ENCODE assay signal across 7 cellular contexts in genomic region chr20:49184084-49184501, GRCh38. TPM values are rescaled to one million over a fixed set of nuclear protein-coding genes. Genes with fewer than 3 reads are reported as not detected.
DNase-seq lines count a peak whose midpoint lies in the region; ATAC-seq and TF ChIP-seq lines count a peak whose summit lies in the region.
"Not testable (repeated sequence)": the region's sequence is repeated elsewhere in the genome, so short reads cannot be mapped to it uniquely, and the experiment has no call there.

No MANE protein-coding gene starts in this region.

- not testable (repeated sequence) for TF ChIP-seq POLR2A in spleen (IDR thresholded peaks at IDR 0.05)

- H3K27ac ChIP-seq in CD4-positive, alpha-beta T cell (ENCODE audit: low read depth, low read length); HEK293 (ENCODE audit: extremely low read depth, low read depth, low read length); spleen: not testable (repeated sequence)

- not testable (repeated sequence) for H3K4me1 ChIP-seq in HEK293 (ENCODE audit: control insufficient read depth, insufficient read depth, low read length)
- peaks cover 19 to 91% (median 70%) of the 10 kb centered on the region in 6 donors for H3K4me1 ChIP-seq in spleen

- 85 to 92% (median 87%) methylated on average over 5 of the region's 5 CpGs for WGBS in spleen, 5 donors

- not testable (repeated sequence) for H3K36me3 ChIP-seq in HEK293 (ENCODE audit: control insufficient read depth in 2 of 2, insufficient read depth in 1 of 2, low read length in 2 of 2); spleen

- H3K27me3 Mint-ChIP-seq in CD4-positive, alpha-beta T cell; T-cell; activated T-helper 17 cell treated with anti-CD3 and anti-CD28 coated beads, Interleukin-2, amount 50 U/mL, for 72 hours; endothelial cell (ENCODE audit: unreplicated experiment); naive thymus-derived CD8-positive, alpha-beta T cell: not testable (repeated sequence)

- TF ChIP-seq CTCF in CD4-positive, alpha-beta T cell (IDR thresholded peaks at IDR 0.05); HEK293 (tag by site-specific recombination; IDR thresholded peaks at IDR 0.05); endothelial cell (IDR thresholded peaks at IDR 0.05; ENCODE audit: unreplicated experiment); spleen (IDR thresholded peaks at IDR 0.05 in 8 of 11, conservative IDR thresholded peaks at IDR 0.05 in 3 of 11): not testable (repeated sequence)

- ATAC-seq in CD4-positive, alpha-beta T cell (ENCODE audit: poor library complexity); T-cell (replicated peaks in 1 of 4); activated T-helper 17 cell treated with anti-CD3 and anti-CD28 coated beads, Interleukin-2, amount 50 U/mL, for 72 hours (replicated peaks); naive thymus-derived CD8-positive, alpha-beta T cell: not testable (repeated sequence)

- intact Hi-C loops in CD4-positive, alpha-beta T cell (cut with DNase I, micrococcal nuclease), result loop anchor here in 1 of 2 experiments (5.0 kb wide), 1 partner anchor 37 kb away; no protein-coding TSS in a partner anchor
- intact Hi-C loops in spleen (cut with DNase I; ENCODE audit: low total_unique reads), result not testable (repeated sequence)

- H3K9me3 Mint-ChIP-seq in CD4-positive, alpha-beta T cell; T-cell; activated T-helper 17 cell treated with anti-CD3 and anti-CD28 coated beads, Interleukin-2, amount 50 U/mL, for 72 hours; endothelial cell (ENCODE audit: unreplicated experiment); naive thymus-derived CD8-positive, alpha-beta T cell: not testable (repeated sequence)

- POLR2A ChIA-PET in CD4-positive, alpha-beta T cell (lab: Charles Lee), result interaction anchor here (0.7 kb wide), 1 partner anchor 1829 kb away, joined by 3 read pairs; no protein-coding TSS in a partner anchor
- POLR2A ChIA-PET in HEK293 (lab: Yijun Ruan, JAX), result interaction anchor here (0.7 kb wide), 1 partner anchor 14 kb away, joined by 3 read pairs; no protein-coding TSS in a partner anchor
- POLR2A ChIA-PET in T-cell (lab: Charles Lee), result interaction anchor here (0.5 to 1.0 kb wide), 5 partner anchors 32 to 1860 kb away, joined by 4 to 7 read pairs (median 6); partner anchors contain the start of gene DDX27 (in 1 of the 2)
- POLR2A ChIA-PET in naive thymus-derived CD8-positive, alpha-beta T cell (lab: Charles Lee), result not testable (repeated sequence)

- CTCF ChIA-PET in CD4-positive, alpha-beta T cell (lab: Charles Lee), result interaction anchor here (2.4 kb wide), 1 partner anchor 33 kb away, joined by 16 read pairs; no protein-coding TSS in a partner anchor
- CTCF ChIA-PET in HEK293 (lab: Yijun Ruan, JAX), result interaction anchor here (2.2 to 2.5 kb wide), 2 partner anchors 33 to 51 kb away, joined by 8 to 11 read pairs; no protein-coding TSS in a partner anchor
- CTCF ChIA-PET in T-cell (lab: Charles Lee), result interaction anchor here in 1 of 2 donors (0.6 to 1.3 kb wide), 4 partner anchors 10 to 51 kb away, joined by 3 to 8 read pairs (median 6); partner anchors contain the start of gene DDX27

- DNase-seq in CD4-positive, alpha-beta T cell; T-cell; endothelial cell (ENCODE audit: low spot score); naive thymus-derived CD8-positive, alpha-beta T cell: not testable (repeated sequence)
- DNase-seq in spleen, result peak; percentile 12

- not testable (repeated sequence) for H3K9me3 ChIP-seq in CD4-positive, alpha-beta T cell (ENCODE audit: control insufficient read depth, low read length); HEK293 (ENCODE audit: control insufficient read depth, insufficient read depth, low read depth, low read length); spleen

- peaks cover 77% of the 10 kb centered on the region for H3K4me1 Mint-ChIP-seq in CD4-positive, alpha-beta T cell (ENCODE audit: low read depth)
- H3K4me1 Mint-ChIP-seq in T-cell (peaks cover 78 to 80% (median 78%) of the 10 kb centered on the region in 3 donors), endothelial cell (ENCODE audit: unreplicated experiment) (peaks cover 36% of the 10 kb centered on the region)
- H3K4me1 Mint-ChIP-seq in activated T-helper 17 cell treated with anti-CD3 and anti-CD28 coated beads, Interleukin-2, amount 50 U/mL, for 72 hours, result peaks cover 41% of the 10 kb centered on the region
- peaks cover 29 to 79% (median 75%) of the 10 kb centered on the region in 4 donors for H3K4me1 Mint-ChIP-seq in naive thymus-derived CD8-positive, alpha-beta T cell

- H3K4me3 ChIP-seq in HEK293 (ENCODE audit: low read depth, low read length); spleen: not testable (repeated sequence)

- not testable (repeated sequence) for H3K27me3 ChIP-seq in CD4-positive, alpha-beta T cell (ENCODE audit: control insufficient read depth, insufficient read depth, low read length); spleen (replicated peaks in 1 of 7)

- H3K4me3 Mint-ChIP-seq in CD4-positive, alpha-beta T cell, result peak overlapping the region; percentile 64
- H3K4me3 Mint-ChIP-seq in T-cell, result peak overlapping the region; percentile 5 to 87 (median 17)
- H3K4me3 Mint-ChIP-seq in activated T-helper 17 cell treated with anti-CD3 and anti-CD28 coated beads, Interleukin-2, amount 50 U/mL, for 72 hours, result peak overlapping the region; percentile 93
- not testable (repeated sequence) for H3K4me3 Mint-ChIP-seq in endothelial cell (ENCODE audit: unreplicated experiment)
- peak overlapping the region in 8 of 10 donors; percentile 14 to 59 (median 30) for H3K4me3 Mint-ChIP-seq in naive thymus-derived CD8-positive, alpha-beta T cell

- not testable (repeated sequence) for H3K27ac Mint-ChIP-seq in CD4-positive, alpha-beta T cell; T-cell
- H3K27ac Mint-ChIP-seq in activated T-helper 17 cell treated with anti-CD3 and anti-CD28 coated beads, Interleukin-2, amount 50 U/mL, for 72 hours, result peak overlapping the region; percentile 16
- peak overlapping the region; percentile 70 for H3K27ac Mint-ChIP-seq in endothelial cell (ENCODE audit: unreplicated experiment)
- peak overlapping the region in 4 of 10 donors; percentile 5 to 86 (median 61) for H3K27ac Mint-ChIP-seq in naive thymus-derived CD8-positive, alpha-beta T cell

- peaks cover 40% of the 10 kb centered on the region for H3K36me3 Mint-ChIP-seq in CD4-positive, alpha-beta T cell (ENCODE audit: low read depth)
- H3K36me3 Mint-ChIP-seq in T-cell; endothelial cell (ENCODE audit: low read depth, unreplicated experiment): not testable (repeated sequence)
- H3K36me3 Mint-ChIP-seq in activated T-helper 17 cell treated with anti-CD3 and anti-CD28 coated beads, Interleukin-2, amount 50 U/mL, for 72 hours (ENCODE audit: low read depth), result peaks cover 49% of the 10 kb centered on the region
- peaks cover 0 to 16% (median 0%) of the 10 kb centered on the region in 3 donors for H3K36me3 Mint-ChIP-seq in naive thymus-derived CD8-positive, alpha-beta T cell

TF ChIP-seq in HEK293, 187 proteins besides CTCF, POLR2A, EP300 and RAD21:
- 0 out of 2 replicates have a peak, but pooled peaks have one; percentile 22 for TF ChIP-seq ZNF362 (tag by site-specific recombination; IDR thresholded peaks at IDR 0.05)

RNA-seq across cellular contexts. Expression of gene STAU1, which starts 4.0 kb away (rescaled TPM):
- 10 to 100 TPM; 61.4 to 65.8 TPM for total RNA-seq in CD4-positive, alpha-beta T cell
- total RNA-seq in T-cell (10 to 100 TPM; 39.3 to 52.8 (median 43.6) TPM), endothelial cell (ENCODE audit: unreplicated experiment) (115 TPM), spleen (10 to 100 TPM; 55.8 to 76.9 (median 62.2) TPM)
- total RNA-seq in activated T-helper 17 cell treated with anti-CD3 and anti-CD28 coated beads, Interleukin-2, amount 50 U/mL, for 72 hours, result 10 to 100 TPM; 73.3 to 88.2 TPM
- total RNA-seq in naive thymus-derived CD8-positive, alpha-beta T cell, result 10 to 100 TPM; 43.8 to 45.3 TPM
- polyA plus RNA-seq in naive thymus-derived CD8-positive, alpha-beta T cell, result 10 to 100 TPM; 28.5 to 34.7 (median 30.2) TPM
- 10 to 100 TPM; 18.5 to 26.7 (median 20.1) TPM for polyA plus RNA-seq in spleen

RNA-seq across cellular contexts. Expression of gene DDX27, which starts 35.1 kb away (rescaled TPM):
- 100 to 1,000 TPM; 116 to 126 TPM for total RNA-seq in CD4-positive, alpha-beta T cell
- 10 to 100 TPM; 57.7 to 92.3 (median 59.2) TPM for total RNA-seq in T-cell
- 10 to 100 TPM; 35.6 to 56.3 TPM for total RNA-seq in activated T-helper 17 cell treated with anti-CD3 and anti-CD28 coated beads, Interleukin-2, amount 50 U/mL, for 72 hours
- total RNA-seq in endothelial cell (ENCODE audit: unreplicated experiment), result 29.6 TPM
- total RNA-seq in naive thymus-derived CD8-positive, alpha-beta T cell, result 10 to 100 TPM; 65.1 to 65.2 TPM
- 10 to 100 TPM; 28.4 to 57.7 (median 37.9) TPM for polyA plus RNA-seq in naive thymus-derived CD8-positive, alpha-beta T cell
- 10 to 100 TPM; 32.3 to 39.0 (median 36.8) TPM for total RNA-seq in spleen
- 10 to 100 TPM; 30.2 to 38.7 (median 33.3) TPM for polyA plus RNA-seq in spleen
